ENCODE assay signal across 20 cellular contexts in genomic region chr3:187725653-187726370, GRCh38. TPM values are rescaled to one million over a fixed set of nuclear protein-coding genes. Genes with fewer than 3 reads are reported as not detected.
"Had no signal": no experiment of that assay in that cellular context is flagged by ENCODE, and none has a peak within 500 bp of the region (broad histone marks: within the 10 kb centered on the region; RNA-seq: fewer than 3 reads in every experiment).

No MANE protein-coding gene starts in this region.

- H3K36me3 ChIP-seq: WERI-Rb-1 had no signal

- H3K4me3 Mint-ChIP-seq: activated CD4-positive, alpha-beta memory T cell treated with anti-CD3 and anti-CD28 coated beads, Interleukin-2, amount 10 ng/mL, durations not matched to agents 7 days and 5 days; activated CD4-positive, alpha-beta T cell treated with anti-CD3 and anti-CD28 coated beads for 36 hours; dendritic cell treated with granulocyte-macrophage colony-stimulating factor and Interleukin-4, amounts not matched to agents 40 ng/mL and 50 ng/mL, for 4 days; effector memory CD8-positive, alpha-beta T cell; naive thymus-derived CD8-positive, alpha-beta T cell had no signal

- H3K27me3 Mint-ChIP-seq: activated CD4-positive, alpha-beta memory T cell treated with anti-CD3 and anti-CD28 coated beads, Interleukin-2, amount 10 ng/mL, durations not matched to agents 7 days and 5 days; activated CD4-positive, alpha-beta T cell treated with anti-CD3 and anti-CD28 coated beads for 36 hours; dendritic cell treated with granulocyte-macrophage colony-stimulating factor and Interleukin-4, amounts not matched to agents 40 ng/mL and 50 ng/mL, for 4 days; effector memory CD8-positive, alpha-beta T cell; naive thymus-derived CD8-positive, alpha-beta T cell had no signal

- ATAC-seq: activated CD4-positive, alpha-beta T cell treated with anti-CD3 and anti-CD28 coated beads for 36 hours; effector memory CD8-positive, alpha-beta T cell; left lobe of liver; mucosa of descending colon; naive thymus-derived CD8-positive, alpha-beta T cell had no signal

- H3K27ac ChIP-seq: heart left ventricle, WERI-Rb-1 had no signal

- H3K27me3 ChIP-seq: heart left ventricle had no signal

- H3K9me3 Mint-ChIP-seq: activated CD4-positive, alpha-beta memory T cell treated with anti-CD3 and anti-CD28 coated beads, Interleukin-2, amount 10 ng/mL, durations not matched to agents 7 days and 5 days; dendritic cell treated with granulocyte-macrophage colony-stimulating factor and Interleukin-4, amounts not matched to agents 40 ng/mL and 50 ng/mL, for 4 days; effector memory CD8-positive, alpha-beta T cell; naive thymus-derived CD8-positive, alpha-beta T cell had no signal

- H3K4me3 ChIP-seq: heart left ventricle, mucosa of descending colon had no signal

- H3K4me1 Mint-ChIP-seq: activated CD4-positive, alpha-beta memory T cell treated with anti-CD3 and anti-CD28 coated beads, Interleukin-2, amount 10 ng/mL, durations not matched to agents 7 days and 5 days; activated CD4-positive, alpha-beta T cell treated with anti-CD3 and anti-CD28 coated beads for 36 hours; naive thymus-derived CD8-positive, alpha-beta T cell had no signal

- H3K27ac Mint-ChIP-seq: activated CD4-positive, alpha-beta memory T cell treated with anti-CD3 and anti-CD28 coated beads, Interleukin-2, amount 10 ng/mL, durations not matched to agents 7 days and 5 days; activated CD4-positive, alpha-beta T cell treated with anti-CD3 and anti-CD28 coated beads for 36 hours; dendritic cell treated with granulocyte-macrophage colony-stimulating factor and Interleukin-4, amounts not matched to agents 40 ng/mL and 50 ng/mL, for 4 days; progenitor cell of endocrine pancreas had no signal

- H3K9me3 ChIP-seq: heart left ventricle, mucosa of descending colon had no signal

- DNase-seq: activated CD4-positive, alpha-beta memory T cell treated with anti-CD3 and anti-CD28 coated beads, Interleukin-2, amount 10 ng/mL, durations not matched to agents 7 days and 5 days; activated CD4-positive, alpha-beta T cell treated with anti-CD3 and anti-CD28 coated beads for 36 hours; activated naive CD4-positive, alpha-beta T cell; central memory CD4-positive, alpha-beta T cell; effector memory CD8-positive, alpha-beta T cell; foreskin melanocyte; heart left ventricle; mucosa of descending colon; stimulated activated CD4-positive, alpha-beta T cell treated with anti-CD3 and anti-CD28 coated beads, Interleukin-2, amount 100 ng/mL, for 48 hours; stimulated activated naive CD4-positive, alpha-beta T cell treated with Interleukin-2 at 50 U/mL for 16 hours; T-helper 1 cell; WERI-Rb-1 had no signal

RNA-seq across cellular contexts. Expression of gene RTP2, which starts 23.5 kb away (rescaled TPM):
- total RNA-seq: activated CD4-positive, alpha-beta memory T cell treated with anti-CD3 and anti-CD28 coated beads, Interleukin-2, amount 10 ng/mL, durations not matched to agents 7 days and 5 days; activated CD4-positive, alpha-beta T cell treated with anti-CD3 and anti-CD28 coated beads for 36 hours; epithelial cell of proximal tubule; heart left ventricle; left lobe of liver; mucosa of descending colon; naive thymus-derived CD8-positive, alpha-beta T cell; progenitor cell of endocrine pancreas; temporal lobe; ureter had no signal
- polyA plus RNA-seq: adipose tissue; heart left ventricle; naive thymus-derived CD8-positive, alpha-beta T cell had no signal

RNA-seq across cellular contexts. Expression of gene SST, which starts 55.6 kb away (rescaled TPM):
- total RNA-seq: activated CD4-positive, alpha-beta memory T cell treated with anti-CD3 and anti-CD28 coated beads, Interleukin-2, amount 10 ng/mL, durations not matched to agents 7 days and 5 days; activated CD4-positive, alpha-beta T cell treated with anti-CD3 and anti-CD28 coated beads for 36 hours; heart left ventricle; left lobe of liver; naive thymus-derived CD8-positive, alpha-beta T cell had no signal
- polyA plus RNA-seq: heart left ventricle; naive thymus-derived CD8-positive, alpha-beta T cell had no signal
